1 cellular context compared by ENCODE assay signal in the genomic region with DNA sequence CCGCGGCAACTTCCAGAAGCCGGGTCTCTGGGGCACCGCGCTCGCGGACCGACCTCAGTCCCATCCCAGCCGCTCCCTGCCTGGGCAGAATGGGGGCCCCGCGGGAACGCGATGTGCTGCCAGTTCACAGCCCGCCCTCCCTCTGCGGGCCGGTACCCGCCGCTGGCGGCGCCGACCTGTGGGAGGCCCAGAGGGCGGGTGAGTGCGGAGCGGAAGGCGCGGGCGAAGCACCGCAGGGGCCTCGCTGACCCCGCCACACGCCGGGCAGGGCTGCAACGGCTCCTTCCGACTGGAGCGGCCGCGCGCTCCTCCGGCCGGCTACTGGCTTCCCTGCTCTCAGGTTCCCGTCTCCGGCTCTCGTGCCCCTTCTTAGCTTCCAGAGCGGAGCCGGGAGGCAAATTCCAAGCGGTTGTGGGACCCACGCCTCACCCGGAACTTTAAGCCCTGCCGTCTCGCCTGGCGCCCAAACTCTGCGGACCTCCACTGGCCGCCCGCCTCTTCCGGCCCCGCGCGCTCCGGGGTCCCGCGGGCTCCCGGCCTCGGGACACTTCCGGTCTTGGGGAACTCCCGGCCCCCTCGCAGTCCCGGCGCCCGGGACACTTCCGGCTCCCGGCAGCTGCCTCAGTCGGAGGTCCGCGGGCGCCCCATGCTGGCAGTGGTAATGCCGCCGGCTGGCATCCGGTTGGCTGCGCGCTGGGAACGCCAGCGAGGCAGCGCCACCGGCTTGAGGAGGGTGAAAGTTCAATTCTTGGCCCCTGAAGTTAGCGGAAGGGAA.
TF ChIP-seq lines count a peak whose summit lies in the region.

A gene with protein sequence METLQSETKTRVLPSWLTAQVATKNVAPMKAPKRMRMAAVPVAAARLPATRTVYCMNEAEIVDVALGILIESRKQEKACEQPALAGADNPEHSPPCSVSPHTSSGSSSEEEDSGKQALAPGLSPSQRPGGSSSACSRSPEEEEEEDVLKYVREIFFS (minus strand): TSS at position 485 of the 775 bp plus-strand sequence. CDS start 1,785 bp downstream, outside the sequence.

TF ChIP-seq in GM12878, 131 proteins besides CTCF, POLR2A, EP300 and RAD21 (continued from another document):
- TF ChIP-seq ZNF384 (IDR thresholded peaks at IDR 0.05; ENCODE audit: borderline replicate concordance, low read depth, low read length) (no peak), MYB (IDR thresholded peaks at IDR 0.05; ENCODE audit: borderline replicate concordance, low read depth, low read length) (no peak), HDAC2 (IDR thresholded peaks at IDR 0.05) (no peak), HDGF (IDR thresholded peaks at IDR 0.05) (no peak), GABPA (IDR thresholded peaks at IDR 0.05; ENCODE audit: low read depth) (peak; percentile 94), TCF12 (IDR thresholded peaks at IDR 0.05; ENCODE audit: low read depth, low read length) (peak; percentile 79; the same call in 1 of the 2 replicates), CBX3 (IDR thresholded peaks at IDR 0.05; ENCODE audit: borderline replicate concordance, low read depth) (no peak), SRF (IDR thresholded peaks at IDR 0.05; ENCODE audit: low read depth in 2 of 2, low read length in 2 of 2) (peak in 1 of 2 experiments; percentile 58; a peak in 1 of 4 replicates), SUZ12 (IDR thresholded peaks at IDR 0.05; ENCODE audit: unreplicated experiment) (no peak), ZNF622 (IDR thresholded peaks at IDR 0.05) (no peak), YY1 (IDR thresholded peaks at IDR 0.05; ENCODE audit: low read depth, low read length) (peak; percentile 79), KAT2A (conservative IDR thresholded peaks at IDR 0.05; ENCODE audit: control insufficient read depth, low read depth, low read length) (no peak), RB1 (IDR thresholded peaks at IDR 0.05; ENCODE audit: borderline replicate concordance) (peak; percentile 75; the same call in 1 of the 2 replicates), YBX1 (IDR thresholded peaks at IDR 0.05) (no peak)
- TF ChIP-seq, protein P1, sequence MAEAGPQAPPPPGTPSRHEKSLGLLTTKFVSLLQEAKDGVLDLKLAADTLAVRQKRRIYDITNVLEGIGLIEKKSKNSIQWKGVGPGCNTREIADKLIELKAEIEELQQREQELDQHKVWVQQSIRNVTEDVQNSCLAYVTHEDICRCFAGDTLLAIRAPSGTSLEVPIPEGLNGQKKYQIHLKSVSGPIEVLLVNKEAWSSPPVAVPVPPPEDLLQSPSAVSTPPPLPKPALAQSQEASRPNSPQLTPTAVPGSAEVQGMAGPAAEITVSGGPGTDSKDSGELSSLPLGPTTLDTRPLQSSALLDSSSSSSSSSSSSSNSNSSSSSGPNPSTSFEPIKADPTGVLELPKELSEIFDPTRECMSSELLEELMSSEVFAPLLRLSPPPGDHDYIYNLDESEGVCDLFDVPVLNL (IDR thresholded peaks at IDR 0.05; ENCODE audit: low read depth, low read length): no peak
- TF ChIP-seq, protein P2, sequence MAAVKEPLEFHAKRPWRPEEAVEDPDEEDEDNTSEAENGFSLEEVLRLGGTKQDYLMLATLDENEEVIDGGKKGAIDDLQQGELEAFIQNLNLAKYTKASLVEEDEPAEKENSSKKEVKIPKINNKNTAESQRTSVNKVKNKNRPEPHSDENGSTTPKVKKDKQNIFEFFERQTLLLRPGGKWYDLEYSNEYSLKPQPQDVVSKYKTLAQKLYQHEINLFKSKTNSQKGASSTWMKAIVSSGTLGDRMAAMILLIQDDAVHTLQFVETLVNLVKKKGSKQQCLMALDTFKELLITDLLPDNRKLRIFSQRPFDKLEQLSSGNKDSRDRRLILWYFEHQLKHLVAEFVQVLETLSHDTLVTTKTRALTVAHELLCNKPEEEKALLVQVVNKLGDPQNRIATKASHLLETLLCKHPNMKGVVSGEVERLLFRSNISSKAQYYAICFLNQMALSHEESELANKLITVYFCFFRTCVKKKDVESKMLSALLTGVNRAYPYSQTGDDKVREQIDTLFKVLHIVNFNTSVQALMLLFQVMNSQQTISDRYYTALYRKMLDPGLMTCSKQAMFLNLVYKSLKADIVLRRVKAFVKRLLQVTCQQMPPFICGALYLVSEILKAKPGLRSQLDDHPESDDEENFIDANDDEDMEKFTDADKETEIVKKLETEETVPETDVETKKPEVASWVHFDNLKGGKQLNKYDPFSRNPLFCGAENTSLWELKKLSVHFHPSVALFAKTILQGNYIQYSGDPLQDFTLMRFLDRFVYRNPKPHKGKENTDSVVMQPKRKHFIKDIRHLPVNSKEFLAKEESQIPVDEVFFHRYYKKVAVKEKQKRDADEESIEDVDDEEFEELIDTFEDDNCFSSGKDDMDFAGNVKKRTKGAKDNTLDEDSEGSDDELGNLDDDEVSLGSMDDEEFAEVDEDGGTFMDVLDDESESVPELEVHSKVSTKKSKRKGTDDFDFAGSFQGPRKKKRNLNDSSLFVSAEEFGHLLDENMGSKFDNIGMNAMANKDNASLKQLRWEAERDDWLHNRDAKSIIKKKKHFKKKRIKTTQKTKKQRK (IDR thresholded peaks at IDR 0.05; ENCODE audit: low read depth, low read length): no peak
- TF ChIP-seq, protein P3, sequence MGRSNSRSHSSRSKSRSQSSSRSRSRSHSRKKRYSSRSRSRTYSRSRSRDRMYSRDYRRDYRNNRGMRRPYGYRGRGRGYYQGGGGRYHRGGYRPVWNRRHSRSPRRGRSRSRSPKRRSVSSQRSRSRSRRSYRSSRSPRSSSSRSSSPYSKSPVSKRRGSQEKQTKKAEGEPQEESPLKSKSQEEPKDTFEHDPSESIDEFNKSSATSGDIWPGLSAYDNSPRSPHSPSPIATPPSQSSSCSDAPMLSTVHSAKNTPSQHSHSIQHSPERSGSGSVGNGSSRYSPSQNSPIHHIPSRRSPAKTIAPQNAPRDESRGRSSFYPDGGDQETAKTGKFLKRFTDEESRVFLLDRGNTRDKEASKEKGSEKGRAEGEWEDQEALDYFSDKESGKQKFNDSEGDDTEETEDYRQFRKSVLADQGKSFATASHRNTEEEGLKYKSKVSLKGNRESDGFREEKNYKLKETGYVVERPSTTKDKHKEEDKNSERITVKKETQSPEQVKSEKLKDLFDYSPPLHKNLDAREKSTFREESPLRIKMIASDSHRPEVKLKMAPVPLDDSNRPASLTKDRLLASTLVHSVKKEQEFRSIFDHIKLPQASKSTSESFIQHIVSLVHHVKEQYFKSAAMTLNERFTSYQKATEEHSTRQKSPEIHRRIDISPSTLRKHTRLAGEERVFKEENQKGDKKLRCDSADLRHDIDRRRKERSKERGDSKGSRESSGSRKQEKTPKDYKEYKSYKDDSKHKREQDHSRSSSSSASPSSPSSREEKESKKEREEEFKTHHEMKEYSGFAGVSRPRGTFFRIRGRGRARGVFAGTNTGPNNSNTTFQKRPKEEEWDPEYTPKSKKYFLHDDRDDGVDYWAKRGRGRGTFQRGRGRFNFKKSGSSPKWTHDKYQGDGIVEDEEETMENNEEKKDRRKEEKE (IDR thresholded peaks at IDR 0.05): 0 out of 2 replicates have a peak, but pooled peaks have one; percentile 7
